22 cellular contexts compared by ENCODE assay signal in genomic region chr5:158166424-158166823, GRCh38.
"Had no signal": no experiment of that assay in that cellular context is flagged by ENCODE, and none has a peak within 500 bp of the region (broad histone marks: within the 10 kb centered on the region; RNA-seq: fewer than 3 reads in every experiment).

No MANE protein-coding gene starts in this region.

- H3K27me3 Mint-ChIP-seq: activated CD8-positive, alpha-beta memory T cell treated with anti-CD3 and anti-CD28 coated beads, Interleukin-2, amount 10 ng/mL, durations not matched to agents 7 days and 5 days had no signal

- H3K27ac Mint-ChIP-seq: activated CD4-positive, alpha-beta T cell treated with anti-CD3 and anti-CD28 coated beads, Interleukin-2, amount 10 ng/mL, durations not matched to agents 7 days and 5 days; activated CD8-positive, alpha-beta memory T cell treated with anti-CD3 and anti-CD28 coated beads, Interleukin-2, amount 10 ng/mL, durations not matched to agents 7 days and 5 days; activated CD8-positive, alpha-beta T cell treated with anti-CD3 and anti-CD28 coated beads for 36 hours; activated naive CD4-positive, alpha-beta T cell treated with anti-CD3 and anti-CD28 coated beads, Interleukin-2, amount 10 ng/mL, durations not matched to agents 7 days and 5 days; immature natural killer cell; natural killer cell treated with Interleukin-12 subunit alpha and Interleukin-12 subunit beta and Interleukin-15 and Interleukin-18, amount 100 ng/mL, for 72 hours had no signal

- DNase-seq: activated CD4-positive, alpha-beta T cell treated with anti-CD3 and anti-CD28 coated beads, Interleukin-2, amount 10 ng/mL, durations not matched to agents 7 days and 5 days; activated CD4-positive, CD25-positive, alpha-beta regulatory T cell treated with anti-CD3 and anti-CD28 coated beads, Interleukin-2, amount 50 U/mL, for 72 hours; activated CD8-positive, alpha-beta memory T cell treated with anti-CD3 and anti-CD28 coated beads, Interleukin-2, amount 10 ng/mL, durations not matched to agents 7 days and 5 days; activated CD8-positive, alpha-beta T cell treated with anti-CD3 and anti-CD28 coated beads for 36 hours; activated effector memory CD4-positive, alpha-beta T cell treated with anti-CD3 and anti-CD28 coated beads, Interleukin-2, amount 50 U/mL, for 16 hours; activated naive CD4-positive, alpha-beta T cell treated with anti-CD3 and anti-CD28 coated beads, Interleukin-2, amount 10 ng/mL, durations not matched to agents 7 days and 5 days; activated T-cell treated with anti-CD3 and anti-CD28 coated beads for 4 hours; cortex of kidney; heart left ventricle; immature natural killer cell; left ventricle myocardium inferior; occipital lobe; posterior cingulate gyrus; small intestine; stimulated activated CD4-positive, alpha-beta T cell treated with anti-CD3 and anti-CD28 coated beads, Interleukin-15, amount 100 ng/mL, for 24 hours; stimulated activated CD8-positive, alpha-beta memory T cell treated with anti-CD3 and anti-CD28 coated beads, Interleukin-4, amount 100 ng/mL, for 48 hours; stimulated activated naive CD4-positive, alpha-beta T cell; testis; trophoblast cell had no signal

- H3K9me3 ChIP-seq: heart left ventricle, left ventricle myocardium inferior, testis, vagina had no signal

- H3K27me3 ChIP-seq: testis, vagina had no signal

- H3K9me3 Mint-ChIP-seq: activated CD4-positive, alpha-beta T cell treated with anti-CD3 and anti-CD28 coated beads, Interleukin-2, amount 10 ng/mL, durations not matched to agents 7 days and 5 days; activated CD8-positive, alpha-beta T cell treated with anti-CD3 and anti-CD28 coated beads for 36 hours; activated naive CD4-positive, alpha-beta T cell treated with anti-CD3 and anti-CD28 coated beads, Interleukin-2, amount 10 ng/mL, durations not matched to agents 7 days and 5 days; immature natural killer cell; natural killer cell treated with Interleukin-12 subunit alpha and Interleukin-12 subunit beta and Interleukin-15 and Interleukin-18, amount 100 ng/mL, for 72 hours had no signal

- ATAC-seq: activated CD8-positive, alpha-beta memory T cell treated with anti-CD3 and anti-CD28 coated beads, Interleukin-2, amount 10 ng/mL, durations not matched to agents 7 days and 5 days; activated CD8-positive, alpha-beta T cell treated with anti-CD3 and anti-CD28 coated beads for 36 hours; heart left ventricle; sciatic nerve had no signal

- H3K4me1 ChIP-seq: heart left ventricle, left ventricle myocardium inferior, testis, vagina had no signal

- H3K36me3 ChIP-seq: heart left ventricle, left ventricle myocardium inferior, vagina had no signal

- H3K4me3 ChIP-seq: heart left ventricle, left ventricle myocardium inferior, testis, vagina had no signal

- H3K4me3 Mint-ChIP-seq: activated CD4-positive, alpha-beta T cell treated with anti-CD3 and anti-CD28 coated beads, Interleukin-2, amount 10 ng/mL, durations not matched to agents 7 days and 5 days; activated CD8-positive, alpha-beta memory T cell treated with anti-CD3 and anti-CD28 coated beads, Interleukin-2, amount 10 ng/mL, durations not matched to agents 7 days and 5 days; activated CD8-positive, alpha-beta T cell treated with anti-CD3 and anti-CD28 coated beads for 36 hours; activated naive CD4-positive, alpha-beta T cell treated with anti-CD3 and anti-CD28 coated beads, Interleukin-2, amount 10 ng/mL, durations not matched to agents 7 days and 5 days; immature natural killer cell; natural killer cell treated with Interleukin-12 subunit alpha and Interleukin-12 subunit beta and Interleukin-15 and Interleukin-18, amount 100 ng/mL, for 72 hours had no signal

- H3K4me1 Mint-ChIP-seq: activated CD4-positive, alpha-beta T cell treated with anti-CD3 and anti-CD28 coated beads, Interleukin-2, amount 10 ng/mL, durations not matched to agents 7 days and 5 days; activated CD8-positive, alpha-beta memory T cell treated with anti-CD3 and anti-CD28 coated beads, Interleukin-2, amount 10 ng/mL, durations not matched to agents 7 days and 5 days; activated naive CD4-positive, alpha-beta T cell treated with anti-CD3 and anti-CD28 coated beads, Interleukin-2, amount 10 ng/mL, durations not matched to agents 7 days and 5 days; immature natural killer cell had no signal

- H3K27ac ChIP-seq: heart left ventricle, left ventricle myocardium inferior, testis, vagina had no signal

- H3K36me3 Mint-ChIP-seq: activated CD8-positive, alpha-beta memory T cell treated with anti-CD3 and anti-CD28 coated beads, Interleukin-2, amount 10 ng/mL, durations not matched to agents 7 days and 5 days; activated naive CD4-positive, alpha-beta T cell treated with anti-CD3 and anti-CD28 coated beads, Interleukin-2, amount 10 ng/mL, durations not matched to agents 7 days and 5 days; immature natural killer cell; natural killer cell treated with Interleukin-12 subunit alpha and Interleukin-12 subunit beta and Interleukin-15 and Interleukin-18, amount 100 ng/mL, for 72 hours had no signal
